Comparison of ENCODE assay signal across 11 cellular contexts in the genomic region with DNA sequence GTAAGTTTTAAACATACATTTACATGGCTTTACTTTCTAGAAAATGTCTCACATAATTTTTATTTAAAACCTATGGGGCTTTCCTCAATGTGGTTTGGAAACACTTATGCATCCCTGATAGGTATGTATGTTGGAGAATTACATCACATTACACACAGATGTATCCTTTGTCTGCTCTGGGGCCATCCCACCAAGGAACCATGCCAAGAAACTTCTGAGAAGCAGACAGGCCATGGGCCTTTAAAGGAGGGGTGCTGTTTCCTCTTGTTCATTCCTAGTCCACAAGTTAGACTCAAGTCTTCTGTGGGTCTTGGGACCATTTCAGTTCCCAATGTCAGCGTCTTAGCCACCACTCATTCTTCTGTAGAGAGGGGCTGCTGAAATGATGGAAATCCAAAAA.
"Had no signal": no experiment of that assay in that cellular context is flagged by ENCODE, and none has a peak within 500 bp of the region (broad histone marks: within the 10 kb centered on the region; RNA-seq: fewer than 3 reads in every experiment).

No MANE protein-coding gene starts in this region.

- H3K27me3 ChIP-seq: esophagus muscularis mucosa, right atrium auricular region, stomach, vagina had no signal

- H3K4me3 ChIP-seq: esophagus muscularis mucosa, right atrium auricular region, stomach, vagina had no signal

- H3K4me1 ChIP-seq: right atrium auricular region, stomach, vagina had no signal

- H3K9me3 ChIP-seq: esophagus muscularis mucosa, right atrium auricular region, stomach, vagina had no signal

- H3K36me3 ChIP-seq: esophagus muscularis mucosa, right atrium auricular region, stomach, vagina had no signal

- DNase-seq: activated CD4-positive, alpha-beta T cell treated with anti-CD3 and anti-CD28 coated beads, Interleukin-2, amount 50 U/mL, for 4 hours; activated naive CD8-positive, alpha-beta T cell treated with anti-CD3 and anti-CD28 coated beads for 36 hours; amniotic stem cell; cortex of kidney; hypothalamus; islet precursor cell; stomach; trophoblast cell had no signal

- H3K27ac ChIP-seq: esophagus muscularis mucosa, right atrium auricular region, stomach, vagina had no signal
